8 cellular contexts compared by ENCODE assay signal in the genomic region with DNA sequence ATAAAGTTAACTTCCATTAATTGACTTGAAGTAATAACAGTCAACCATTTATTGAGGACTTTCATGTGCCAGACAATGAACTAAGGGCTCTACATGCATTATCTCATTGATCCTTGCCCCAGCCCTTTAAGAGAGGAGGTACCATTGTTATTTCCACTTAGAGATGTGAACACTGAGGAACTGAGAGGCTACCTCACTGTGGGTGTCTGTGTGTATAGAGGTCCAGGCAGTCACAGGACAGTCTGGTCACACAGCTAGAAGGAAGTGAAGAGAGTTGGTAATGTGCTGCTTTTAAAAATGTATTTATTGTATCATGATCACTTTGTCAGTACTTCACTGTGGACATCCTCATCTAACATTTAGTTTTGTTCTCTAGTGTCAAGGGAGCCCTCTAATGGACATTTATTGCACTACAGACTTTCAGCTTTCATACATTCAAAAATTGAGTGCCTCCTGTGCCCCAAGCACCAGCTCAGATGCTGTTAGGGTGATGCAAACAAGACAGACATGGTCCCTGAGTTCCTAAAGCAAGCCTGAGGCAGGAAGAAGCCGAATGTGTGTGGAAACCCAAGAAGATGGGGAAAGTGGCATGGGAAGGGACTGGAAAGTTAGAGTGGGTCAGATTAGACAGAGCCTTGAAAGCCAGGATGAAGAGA.
DNase-seq lines count a peak whose midpoint lies in the region; ATAC-seq, FAIRE-seq and TF ChIP-seq lines count a peak whose summit lies in the region.

No MANE protein-coding gene starts in this region.

- TF ChIP-seq CTCF in A673 (conservative IDR thresholded peaks at IDR 0.05; ENCODE audit: low read depth, low read length) = peak; percentile 82
- peak; percentile 81 for TF ChIP-seq CTCF in activated CD8-positive, alpha-beta T cell treated with anti-CD3 and anti-CD28 coated beads for 36 hours (IDR thresholded peaks at IDR 0.05)
- peak; percentile 85 for TF ChIP-seq CTCF in foreskin keratinocyte (conservative IDR thresholded peaks at IDR 0.05)
- peak; percentile 27 to 64 (median 47) for TF ChIP-seq CTCF in pancreas (IDR thresholded peaks at IDR 0.05)
- no peak for TF ChIP-seq CTCF in lower leg skin (IDR thresholded peaks at IDR 0.05)

- no peak for FAIRE-seq in pancreas (lab: Jason Lieb, UNC)

- ATAC-seq in HG02885 (IDR thresholded peaks at IDR 0.05; ENCODE audit: poor library complexity, unreplicated experiment) (peak; percentile 68), foreskin keratinocyte (peak; percentile 66), pancreas (peak in 3 of 4 donors; percentile 77 to 86 (median 85))
- ATAC-seq in activated CD8-positive, alpha-beta T cell treated with anti-CD3 and anti-CD28 coated beads for 36 hours = peak; percentile 94

- H3K36me3 ChIP-seq in A673 (ENCODE audit: insufficient read depth, low read length, poor library complexity, severe bottlenecking) (no peaks in the 10 kb centered on the region), pancreas (no peaks in the 10 kb centered on the region)

- no peak overlapping the region for H3K27ac Mint-ChIP-seq in activated CD8-positive, alpha-beta T cell treated with anti-CD3 and anti-CD28 coated beads for 36 hours

- peak; percentile 71 for DNase-seq in A673 (ENCODE audit: low spot score)
- DNase-seq in GM04504 (ENCODE audit: low read depth) = peak; percentile 33
- peak; percentile 30 for DNase-seq in NCI-H226
- DNase-seq in activated CD8-positive, alpha-beta T cell treated with anti-CD3 and anti-CD28 coated beads for 36 hours = peak; percentile 12
- DNase-seq in foreskin keratinocyte = peak; percentile 32 to 54
- no peak for DNase-seq in pancreas
- DNase-seq in lower leg skin (ENCODE audit: low spot score in 2 of 2) = no peak

- no peaks in the 10 kb centered on the region for H3K27me3 Mint-ChIP-seq in activated CD8-positive, alpha-beta T cell treated with anti-CD3 and anti-CD28 coated beads for 36 hours

- H3K9me3 Mint-ChIP-seq in activated CD8-positive, alpha-beta T cell treated with anti-CD3 and anti-CD28 coated beads for 36 hours = no peaks in the 10 kb centered on the region

- WGBS in pancreas, 2 donors = 36 to 44% methylated on average over 1 of the region's 1 CpG
- 34 to 43% methylated on average over 1 of the region's 1 CpG for WGBS in lower leg skin, 2 donors

- no peaks in the 10 kb centered on the region for H3K4me1 Mint-ChIP-seq in activated CD8-positive, alpha-beta T cell treated with anti-CD3 and anti-CD28 coated beads for 36 hours (ENCODE audit: low read depth)

- BruUV-seq in A673 (replicated peaks; lab: Mats Ljungman, UMichigan) = no TSS peak

- H3K36me3 Mint-ChIP-seq in activated CD8-positive, alpha-beta T cell treated with anti-CD3 and anti-CD28 coated beads for 36 hours (ENCODE audit: low read depth) = no peaks in the 10 kb centered on the region

- POLR2A ChIA-PET in A673 (lab: Charles Lee; ENCODE audit: low non-redundant PET) = no interaction called here
- POLR2A ChIA-PET in activated CD8-positive, alpha-beta T cell treated with anti-CD3 and anti-CD28 coated beads for 36 hours (lab: Charles Lee) = interaction anchor here (0.6 to 0.9 kb wide), 2 partner anchors 10 kb away, joined by 3 read pairs; no protein-coding TSS in a partner anchor

- H3K27ac ChIP-seq in A673 (ENCODE audit: low read depth, low read length, poor library complexity, severe bottlenecking) = no peak overlapping the region
- H3K27ac ChIP-seq in foreskin keratinocyte = no peak overlapping the region
- H3K27ac ChIP-seq in pancreas = no peak overlapping the region

- CTCF ChIA-PET in A673 (lab: Charles Lee) = interaction anchor here (0.5 to 1.2 kb wide), 4 partner anchors 11 to 467 kb away, joined by 3 to 16 read pairs (median 3); no protein-coding TSS in a partner anchor
- CTCF ChIA-PET in activated CD8-positive, alpha-beta T cell treated with anti-CD3 and anti-CD28 coated beads for 36 hours (lab: Charles Lee) = interaction anchor here (0.5 to 3.4 kb wide), 36 partner anchors 9 to 235 kb away, joined by 3 to 75 read pairs (median 4); no protein-coding TSS in a partner anchor

- H3K4me3 ChIP-seq in A673 (ENCODE audit: low read depth, low read length, poor library complexity, severe bottlenecking) (no peak overlapping the region), pancreas (no peak overlapping the region), lower leg skin (ENCODE audit: low read depth, poor library complexity, severe bottlenecking) (no peak overlapping the region)

- H3K27me3 ChIP-seq in A673 (replicated peaks; ENCODE audit: insufficient read depth, low read depth, low read length, poor library complexity) (no peaks in the 10 kb centered on the region), foreskin keratinocyte (no peaks in the 10 kb centered on the region), pancreas (no peaks in the 10 kb centered on the region)

- H3K4me3 Mint-ChIP-seq in activated CD8-positive, alpha-beta T cell treated with anti-CD3 and anti-CD28 coated beads for 36 hours = no peak overlapping the region

- no peaks in the 10 kb centered on the region for H3K9me3 ChIP-seq in A673 (ENCODE audit: low read depth, low read length, poor library complexity, severe bottlenecking)
- H3K9me3 ChIP-seq in pancreas = no peaks in the 10 kb centered on the region

- H3K4me1 ChIP-seq in A673 (ENCODE audit: insufficient read depth, low read length, poor library complexity, severe bottlenecking) (no peaks in the 10 kb centered on the region), foreskin keratinocyte (no peaks in the 10 kb centered on the region), pancreas (peaks cover 0 to 7% (median 5%) of the 10 kb centered on the region in 3 donors)

- TF ChIP-seq POLR2A in lower leg skin (IDR thresholded peaks at IDR 0.05) = no peak

- intact Hi-C loops in A673 (cut with micrococcal nuclease; ENCODE audit: unreplicated experiment) (loop anchor here (1.0 to 5.0 kb wide), 3 partner anchors 153 to 683 kb away; no protein-coding TSS in a partner anchor), pancreas (cut with DNase I) (no loop called here), lower leg skin (cut with DNase I; ENCODE audit: low total_unique reads) (no loop called here)
- intact Hi-C loops in activated CD8-positive, alpha-beta T cell treated with anti-CD3 and anti-CD28 coated beads for 36 hours (cut with micrococcal nuclease) = loop anchor here (1.0 kb wide), 1 partner anchor 153 kb away; no protein-coding TSS in a partner anchor

Comparison
In these comparisons a context has a peak if more than half of its experiments do, and no peak if none do; other contexts are left out.
1. DNase-seq: peak in A673 (single experiment), GM04504 (single experiment), NCI-H226 (single experiment), activated CD8-positive, alpha-beta T cell treated with anti-CD3 and anti-CD28 coated beads for 36 hours (single experiment) and foreskin keratinocyte (2 of 2); none in pancreas (0 of 6) and lower leg skin (0 of 2).
2. CTCF ChIP-seq: peak in A673 (single experiment), activated CD8-positive, alpha-beta T cell treated with anti-CD3 and anti-CD28 coated beads for 36 hours (single experiment), foreskin keratinocyte (single experiment) and pancreas (4 of 4); none in lower leg skin (0 of 3).
3. intact Hi-C loops: an anchor here in A673 (1.0 to 5.0 kb wide) and activated CD8-positive, alpha-beta T cell treated with anti-CD3 and anti-CD28 coated beads for 36 hours (1.0 kb wide); none called in pancreas and lower leg skin.
4. Peak in every context shown above with its lines, with median percentiles within 50 percentile points of each other: ATAC-seq.